Comparison of ENCODE assay signal across 9 cellular contexts in genomic region chr11:110433393-110434333, GRCh38. TPM values are rescaled to one million over a fixed set of nuclear protein-coding genes. Genes with fewer than 3 reads are reported as not detected.
A peak's percentile ranks its signal among the peaks of the same experiment; 100 is the strongest.
DNase-seq lines count a peak whose midpoint lies in the region; ATAC-seq and TF ChIP-seq lines count a peak whose summit lies in the region.
"Had no signal": no experiment of that assay in that cellular context is flagged by ENCODE, and none has a peak within 500 bp of the region (broad histone marks: within the 10 kb centered on the region; RNA-seq: fewer than 3 reads in every experiment).

No MANE protein-coding gene starts in this region.

- ATAC-seq in gastroesophageal sphincter (no peak), GM21423 (IDR thresholded peaks at IDR 0.05; ENCODE audit: unreplicated experiment) (no peak)

- TF ChIP-seq EP300 in gastroesophageal sphincter (IDR thresholded peaks at IDR 0.05) (no peak), stomach (IDR thresholded peaks at IDR 0.05) (no peak)

- H3K9me3 ChIP-seq in gastroesophageal sphincter, result no peaks in the 10 kb centered on the region
- H3K9me3 ChIP-seq in stomach, result no peaks in the 10 kb centered on the region
- H3K9me3 ChIP-seq: SJCRH30 had no signal

- H3K4me3 ChIP-seq in gastroesophageal sphincter (no peak overlapping the region), stomach (no peak overlapping the region)
- H3K4me3 ChIP-seq: SJCRH30 had no signal

- TF ChIP-seq CTCF in gastroesophageal sphincter (IDR thresholded peaks at IDR 0.05) (peak; percentile 57 to 65 (median 60)), stomach (IDR thresholded peaks at IDR 0.05) (peak in 5 of 7 experiments; percentile 43 to 59 (median 55))

- H3K36me3 Mint-ChIP-seq in activated T-helper 1 cell treated with anti-CD3 and anti-CD28 coated beads, Interleukin-12 subunit alpha, Interleukin-12 subunit beta, Interleukin-2, Interleukin-4 antibody, amounts not matched to agents 30 ng/mL and 10 ng/mL and 1 ng/mL, durations not matched to agents 14 hours and 24 hours and 36 hours (ENCODE audit: low read depth), result peaks cover 19% of the 10 kb centered on the region

- intact Hi-C loops in stomach (cut with DNase I; ENCODE audit: low total_unique reads), result loop anchor here (10.0 kb wide), 1 partner anchor 229 kb away; no protein-coding TSS in a partner anchor
- intact Hi-C loops in activated T-helper 1 cell treated with anti-CD3 and anti-CD28 coated beads, Interleukin-12 subunit alpha, Interleukin-12 subunit beta, Interleukin-2, Interleukin-4 antibody, amounts not matched to agents 30 ng/mL and 10 ng/mL and 1 ng/mL, durations not matched to agents 14 hours and 24 hours and 36 hours (cut with micrococcal nuclease), result loop anchor here (1.0 to 10.0 kb wide), 8 partner anchors 57 to 944 kb away; partner anchors contain the start of genes POU2AF1 and ZC3H12C

- peaks cover 62% of the 10 kb centered on the region for H3K4me1 Mint-ChIP-seq in activated T-helper 1 cell treated with anti-CD3 and anti-CD28 coated beads, Interleukin-12 subunit alpha, Interleukin-12 subunit beta, Interleukin-2, Interleukin-4 antibody, amounts not matched to agents 30 ng/mL and 10 ng/mL and 1 ng/mL, durations not matched to agents 14 hours and 24 hours and 36 hours (ENCODE audit: low read depth)

- DNase-seq in COR-L47 (lab: John Stamatoyannopoulos, UW), result peak; percentile 23
- DNase-seq in HT1080 (ENCODE audit: low read depth), result peak; percentile 30
- DNase-seq in SKM-1 treated with dmso at 0.1 percent for 144 hours (lab: John Stamatoyannopoulos, UW; ENCODE audit: unreplicated experiment), result peak; percentile 16
- no peak for DNase-seq in stomach
- DNase-seq in caudate nucleus (lab: John Stamatoyannopoulos, UW), result no peak
- no peak for DNase-seq in activated T-helper 1 cell treated with anti-CD3 and anti-CD28 coated beads, Interleukin-12 subunit alpha, Interleukin-12 subunit beta, Interleukin-2, Interleukin-4 antibody, amounts not matched to agents 30 ng/mL and 10 ng/mL and 1 ng/mL, durations not matched to agents 14 hours and 24 hours and 36 hours (ENCODE audit: low spot score)

- H3K27me3 ChIP-seq in gastroesophageal sphincter (no peaks in the 10 kb centered on the region), stomach (no peaks in the 10 kb centered on the region)
- H3K27me3 ChIP-seq: SJCRH30 had no signal

- no peak overlapping the region for H3K4me3 Mint-ChIP-seq in activated T-helper 1 cell treated with anti-CD3 and anti-CD28 coated beads, Interleukin-12 subunit alpha, Interleukin-12 subunit beta, Interleukin-2, Interleukin-4 antibody, amounts not matched to agents 30 ng/mL and 10 ng/mL and 1 ng/mL, durations not matched to agents 14 hours and 24 hours and 36 hours

- no peaks in the 10 kb centered on the region for H3K27me3 Mint-ChIP-seq in activated T-helper 1 cell treated with anti-CD3 and anti-CD28 coated beads, Interleukin-12 subunit alpha, Interleukin-12 subunit beta, Interleukin-2, Interleukin-4 antibody, amounts not matched to agents 30 ng/mL and 10 ng/mL and 1 ng/mL, durations not matched to agents 14 hours and 24 hours and 36 hours (ENCODE audit: insufficient read depth)

- 53 to 55% methylated on average over 5 of the region's 5 CpGs for WGBS in gastroesophageal sphincter (ENCODE audit: low coverage in 1 of 2), 2 donors
- WGBS in stomach, 5 donors, result 40 to 50% (median 45%) methylated on average over 5 of the region's 5 CpGs

- no peak overlapping the region for H3K27ac ChIP-seq in gastroesophageal sphincter
- peak overlapping the region in 4 of 5 donors; percentile 94 to 97 (median 96) for H3K27ac ChIP-seq in stomach
- H3K27ac ChIP-seq in caudate nucleus (ENCODE audit: low read depth, low read length), result no peak overlapping the region
- H3K27ac ChIP-seq: SJCRH30 had no signal

- H3K27ac Mint-ChIP-seq in activated T-helper 1 cell treated with anti-CD3 and anti-CD28 coated beads, Interleukin-12 subunit alpha, Interleukin-12 subunit beta, Interleukin-2, Interleukin-4 antibody, amounts not matched to agents 30 ng/mL and 10 ng/mL and 1 ng/mL, durations not matched to agents 14 hours and 24 hours and 36 hours, result no peak overlapping the region

- H3K36me3 ChIP-seq in gastroesophageal sphincter, result peaks cover 0 to 19% of the 10 kb centered on the region in 2 donors
- H3K36me3 ChIP-seq in stomach, result peaks cover 0 to 21% (median 20%) of the 10 kb centered on the region in 4 donors
- H3K36me3 ChIP-seq: SJCRH30 had no signal

- H3K9me3 Mint-ChIP-seq in activated T-helper 1 cell treated with anti-CD3 and anti-CD28 coated beads, Interleukin-12 subunit alpha, Interleukin-12 subunit beta, Interleukin-2, Interleukin-4 antibody, amounts not matched to agents 30 ng/mL and 10 ng/mL and 1 ng/mL, durations not matched to agents 14 hours and 24 hours and 36 hours, result no peaks in the 10 kb centered on the region

- peaks cover 0 to 70% (median 7%) of the 10 kb centered on the region in 3 donors for H3K4me1 ChIP-seq in gastroesophageal sphincter
- H3K4me1 ChIP-seq in stomach, result peaks cover 30 to 78% (median 55%) of the 10 kb centered on the region in 4 donors

- TF ChIP-seq POLR2A in gastroesophageal sphincter (IDR thresholded peaks at IDR 0.05) (no peak), stomach (IDR thresholded peaks at IDR 0.05) (no peak)

RNA-seq across cellular contexts. Expression of gene FDX1, which starts 3.9 kb away (rescaled TPM):
- 11.7 and 13.0 TPM in 2 replicates for total RNA-seq in HT1080 (2014; rRNA removed; shearing (Covaris generic))
- 14.4 and 15.9 TPM in 2 replicates for polyA plus RNA-seq in HT1080 (2015; cell fraction: cytosol; rRNA removed)
- 5.9 TPM in 2 replicates for polyA plus RNA-seq in HT1080 (2015; cell fraction: nucleus; rRNA removed)
- total RNA-seq in gastroesophageal sphincter, result 10 to 100 TPM; 13.7 to 17.5 (median 14.7) TPM
- total RNA-seq in stomach, result 10 to 100 TPM in 4 of 5 donors, under 1 TPM in 1; 0.58 to 78.8 (median 23.5) TPM
- polyA plus RNA-seq in stomach, result 10 to 100 TPM; 11.2 to 23.4 (median 18.3) TPM
- total RNA-seq in activated T-helper 1 cell treated with anti-CD3 and anti-CD28 coated beads, Interleukin-12 subunit alpha, Interleukin-12 subunit beta, Interleukin-2, Interleukin-4 antibody, amounts not matched to agents 30 ng/mL and 10 ng/mL and 1 ng/mL, durations not matched to agents 14 hours and 24 hours and 36 hours, result 14.2 and 15.9 TPM in 2 replicates

Comparison
In these comparisons a context has a peak if more than half of its experiments do, and no peak if none do; other contexts are left out.
1. DNase-seq: peak in COR-L47 (single experiment), HT1080 (single experiment) and SKM-1 treated with dmso at 0.1 percent for 144 hours (single experiment); none in stomach (single experiment), caudate nucleus (0 of 61) and activated T-helper 1 cell treated with anti-CD3 and anti-CD28 coated beads, Interleukin-12 subunit alpha, Interleukin-12 subunit beta, Interleukin-2, Interleukin-4 antibody, amounts not matched to agents 30 ng/mL and 10 ng/mL and 1 ng/mL, durations not matched to agents 14 hours and 24 hours and 36 hours (single experiment).
2. H3K27ac ChIP-seq: peak in stomach (4 of 5); none in gastroesophageal sphincter (0 of 4) and caudate nucleus (single experiment).